In genomic region chr4:12679217-12679616, GRCh38 we compare ENCODE assay signal across 13 cellular contexts.
A peak's percentile ranks its signal among the peaks of the same experiment; 100 is the strongest.
DNase-seq lines count a peak whose midpoint lies in the region; ATAC-seq and TF ChIP-seq lines count a peak whose summit lies in the region.
"Had no signal": no experiment of that assay in that cellular context is flagged by ENCODE, and none has a peak within 500 bp of the region (broad histone marks: within the 10 kb centered on the region; RNA-seq: fewer than 3 reads in every experiment).

No MANE protein-coding gene starts in this region.

- peak; percentile 39 for TF ChIP-seq RAD21 in HCT116 (IDR thresholded peaks at IDR 0.05; ENCODE audit: low read depth)

- no peaks in the 10 kb centered on the region for H3K9me2 ChIP-seq in HCT116 (ENCODE audit: insufficient read depth)

- H3K79me2 ChIP-seq in HCT116 (ENCODE audit: insufficient read depth, low read length) = no peaks in the 10 kb centered on the region

- DNase-seq in ELR (ENCODE audit: low read depth) (peak; percentile 0), HCT116 (ENCODE audit: low read depth, low spot score) (peak; percentile 2), RWPE2 (ENCODE audit: low spot score) (no peak), kidney tubule cell (ENCODE audit: low spot score) (peak; percentile 3), NCI-H2107 treated with DMSO at 0.1 percent for 48 hours (lab: John Stamatoyannopoulos, UW; ENCODE audit: unreplicated experiment) (no peak)
- no peak for DNase-seq in activated CD8-positive, alpha-beta T cell treated with anti-CD3 and anti-CD28 coated beads for 36 hours
- no peak for DNase-seq in activated CD4-positive, alpha-beta T cell treated with anti-CD3 and anti-CD28 coated beads, Interleukin-2, amount 10 ng/mL, durations not matched to agents 7 days and 5 days
- DNase-seq: activated CD4-positive, alpha-beta T cell treated with anti-CD3 and anti-CD28 coated beads, Interleukin-2, amount 50 U/mL, for 1 hour; HCEC 1CT; stimulated activated naive CD4-positive, alpha-beta T cell treated with Interleukin-2 at 50 U/mL for 16 hours had no signal

- H3K36me3 Mint-ChIP-seq in activated CD8-positive, alpha-beta T cell treated with anti-CD3 and anti-CD28 coated beads for 36 hours (ENCODE audit: low read depth) = no peaks in the 10 kb centered on the region
- H3K36me3 Mint-ChIP-seq in activated CD4-positive, alpha-beta T cell treated with anti-CD3 and anti-CD28 coated beads, Interleukin-2, amount 10 ng/mL, durations not matched to agents 7 days and 5 days (ENCODE audit: low read depth) = no peaks in the 10 kb centered on the region
- no peaks in the 10 kb centered on the region for H3K36me3 Mint-ChIP-seq in activated T-helper 17 cell treated with anti-CD3 and anti-CD28 coated beads, Interleukin-2, amount 50 U/mL, for 72 hours (ENCODE audit: low read depth)
- H3K36me3 Mint-ChIP-seq: activated naive CD4-positive, alpha-beta T cell treated with anti-CD3 and anti-CD28 coated beads, Interleukin-2, amount 50 U/mL, for 24 hours had no signal

- peaks cover 11% of the 10 kb centered on the region for H3K9me3 Mint-ChIP-seq in activated CD8-positive, alpha-beta T cell treated with anti-CD3 and anti-CD28 coated beads for 36 hours
- peaks cover 7% of the 10 kb centered on the region for H3K9me3 Mint-ChIP-seq in activated CD4-positive, alpha-beta T cell treated with anti-CD3 and anti-CD28 coated beads, Interleukin-2, amount 10 ng/mL, durations not matched to agents 7 days and 5 days
- peaks cover 6% of the 10 kb centered on the region for H3K9me3 Mint-ChIP-seq in activated T-helper 17 cell treated with anti-CD3 and anti-CD28 coated beads, Interleukin-2, amount 50 U/mL, for 72 hours

- CTCF ChIA-PET in HCT116 (lab: Charles Lee) = no interaction called here
- CTCF ChIA-PET in activated CD8-positive, alpha-beta T cell treated with anti-CD3 and anti-CD28 coated beads for 36 hours (lab: Charles Lee) = no interaction called here
- CTCF ChIA-PET in activated CD4-positive, alpha-beta T cell treated with anti-CD3 and anti-CD28 coated beads, Interleukin-2, amount 10 ng/mL, durations not matched to agents 7 days and 5 days (lab: Charles Lee) = no interaction called here

- POLR2A ChIA-PET in HCT116 (lab: Charles Lee) = no interaction called here
- POLR2A ChIA-PET in activated CD8-positive, alpha-beta T cell treated with anti-CD3 and anti-CD28 coated beads for 36 hours (lab: Charles Lee) = no interaction called here
- POLR2A ChIA-PET in activated CD4-positive, alpha-beta T cell treated with anti-CD3 and anti-CD28 coated beads, Interleukin-2, amount 10 ng/mL, durations not matched to agents 7 days and 5 days (lab: Charles Lee) = no interaction called here

- no TSS peak for BruUV-seq in HCT116 (replicated peaks; lab: Mats Ljungman, UMichigan)

- intact Hi-C loops in HCT116 (cut with micrococcal nuclease) = no loop called here
- intact Hi-C loops in activated CD8-positive, alpha-beta T cell treated with anti-CD3 and anti-CD28 coated beads for 36 hours (cut with micrococcal nuclease) = no loop called here

- H3K27me3 Mint-ChIP-seq in activated CD8-positive, alpha-beta T cell treated with anti-CD3 and anti-CD28 coated beads for 36 hours = no peaks in the 10 kb centered on the region
- no peaks in the 10 kb centered on the region for H3K27me3 Mint-ChIP-seq in activated CD4-positive, alpha-beta T cell treated with anti-CD3 and anti-CD28 coated beads, Interleukin-2, amount 10 ng/mL, durations not matched to agents 7 days and 5 days
- peaks cover 7% of the 10 kb centered on the region for H3K27me3 Mint-ChIP-seq in activated T-helper 17 cell treated with anti-CD3 and anti-CD28 coated beads, Interleukin-2, amount 50 U/mL, for 72 hours

- H3K4me3 ChIP-seq in HCT116 (replicated peaks in 1 of 2; ENCODE audit: low read depth in 1 of 2, low read length in 2 of 2) = no peak overlapping the region
- no peak overlapping the region for H3K4me3 ChIP-seq in RWPE2 (ENCODE audit: severe bottlenecking)
- H3K4me3 ChIP-seq: SJSA1 had no signal

- no peak overlapping the region for H3K27ac Mint-ChIP-seq in activated CD8-positive, alpha-beta T cell treated with anti-CD3 and anti-CD28 coated beads for 36 hours
- no peak overlapping the region for H3K27ac Mint-ChIP-seq in activated CD4-positive, alpha-beta T cell treated with anti-CD3 and anti-CD28 coated beads, Interleukin-2, amount 10 ng/mL, durations not matched to agents 7 days and 5 days
- no peak overlapping the region for H3K27ac Mint-ChIP-seq in activated T-helper 17 cell treated with anti-CD3 and anti-CD28 coated beads, Interleukin-2, amount 50 U/mL, for 72 hours
- H3K27ac Mint-ChIP-seq: activated naive CD4-positive, alpha-beta T cell treated with anti-CD3 and anti-CD28 coated beads, Interleukin-2, amount 50 U/mL, for 24 hours had no signal

- TF ChIP-seq POLR2A in HCT116 (IDR thresholded peaks at IDR 0.05; ENCODE audit: borderline replicate concordance, extremely low read depth, insufficient read depth, insufficient read length) = no peak

- H4K20me1 ChIP-seq in HCT116 (ENCODE audit: insufficient read depth) = no peaks in the 10 kb centered on the region

- H3K4me3 Mint-ChIP-seq in activated CD8-positive, alpha-beta T cell treated with anti-CD3 and anti-CD28 coated beads for 36 hours = no peak overlapping the region
- H3K4me3 Mint-ChIP-seq in activated CD4-positive, alpha-beta T cell treated with anti-CD3 and anti-CD28 coated beads, Interleukin-2, amount 10 ng/mL, durations not matched to agents 7 days and 5 days = no peak overlapping the region
- H3K4me3 Mint-ChIP-seq in activated T-helper 17 cell treated with anti-CD3 and anti-CD28 coated beads, Interleukin-2, amount 50 U/mL, for 72 hours = no peak overlapping the region
- H3K4me3 Mint-ChIP-seq: activated naive CD4-positive, alpha-beta T cell treated with anti-CD3 and anti-CD28 coated beads, Interleukin-2, amount 50 U/mL, for 24 hours had no signal

- H3K4me1 Mint-ChIP-seq in activated CD8-positive, alpha-beta T cell treated with anti-CD3 and anti-CD28 coated beads for 36 hours (ENCODE audit: low read depth) = no peaks in the 10 kb centered on the region
- H3K4me1 Mint-ChIP-seq in activated CD4-positive, alpha-beta T cell treated with anti-CD3 and anti-CD28 coated beads, Interleukin-2, amount 10 ng/mL, durations not matched to agents 7 days and 5 days = no peaks in the 10 kb centered on the region
- no peaks in the 10 kb centered on the region for H3K4me1 Mint-ChIP-seq in activated T-helper 17 cell treated with anti-CD3 and anti-CD28 coated beads, Interleukin-2, amount 50 U/mL, for 72 hours
- H3K4me1 Mint-ChIP-seq: activated naive CD4-positive, alpha-beta T cell treated with anti-CD3 and anti-CD28 coated beads, Interleukin-2, amount 50 U/mL, for 24 hours had no signal

- H3K4me2 ChIP-seq in HCT116 (ENCODE audit: low read length) = no peak overlapping the region

- H3K27ac ChIP-seq in HCT116 (ENCODE audit: low read depth, low read length) = no peak overlapping the region
- H3K27ac ChIP-seq in RWPE2 (ENCODE audit: poor library complexity, severe bottlenecking) = no peak overlapping the region
- H3K27ac ChIP-seq: SJSA1 had no signal

- H3K4me1 ChIP-seq in HCT116 (ENCODE audit: control insufficient read depth in 1 of 2, insufficient read depth in 2 of 2, low read length in 2 of 2) (no peaks in the 10 kb centered on the region), RWPE2 (ENCODE audit: insufficient read depth, poor library complexity, severe bottlenecking) (no peaks in the 10 kb centered on the region)
- H3K4me1 ChIP-seq: SJSA1 had no signal

- H3K27me3 ChIP-seq in HCT116 (ENCODE audit: insufficient read depth, low read length) (no peaks in the 10 kb centered on the region), RWPE2 (ENCODE audit: insufficient read depth, poor library complexity, severe bottlenecking) (no peaks in the 10 kb centered on the region)

- peaks cover 0 to 5% of the 10 kb centered on the region in 2 experiments; a peak in 2 of 4 replicates for H3K9me3 ChIP-seq in HCT116 (ENCODE audit: control insufficient read depth in 1 of 2, insufficient read depth in 1 of 2, low read depth in 1 of 2, low read length in 2 of 2)
- no peaks in the 10 kb centered on the region for H3K9me3 ChIP-seq in RWPE2 (ENCODE audit: severe bottlenecking)

- H3K36me3 ChIP-seq in HCT116 (ENCODE audit: control insufficient read depth in 1 of 2, insufficient read depth in 2 of 2, low read length in 2 of 2) (no peaks in the 10 kb centered on the region), RWPE2 (ENCODE audit: low read depth) (no peaks in the 10 kb centered on the region)
- H3K36me3 ChIP-seq: SJSA1 had no signal

- peak; percentile 21 to 70 (median 65); a peak in 5 of 6 replicates for TF ChIP-seq CTCF in HCT116 (IDR thresholded peaks at IDR 0.05 in 2 of 3, conservative IDR thresholded peaks at IDR 0.05 in 1 of 3; ENCODE audit: borderline replicate concordance in 1 of 3, insufficient read depth in 1 of 3, low read depth in 2 of 3, low read length in 2 of 3)
- TF ChIP-seq CTCF in RWPE2 (IDR thresholded peaks at IDR 0.05; ENCODE audit: poor library complexity, severe bottlenecking) = peak; percentile 63
- no peak for TF ChIP-seq CTCF in activated CD8-positive, alpha-beta T cell treated with anti-CD3 and anti-CD28 coated beads for 36 hours (IDR thresholded peaks at IDR 0.05)

- RAD21 ChIA-PET in HCT116 (lab: Charles Lee; ENCODE audit: low non-redundant PET in 1 of 2, low total read pairs in 2 of 2, uncharacterized antibody in 2 of 2, unreplicated experiment in 2 of 2) = no interaction called here

- ATAC-seq in HCT116 (peak; percentile 87), RWPE2 (ENCODE audit: low read depth) (0 out of 3 replicates have a peak, but pooled peaks have one; percentile 49)
- ATAC-seq in activated CD8-positive, alpha-beta T cell treated with anti-CD3 and anti-CD28 coated beads for 36 hours = no peak
- ATAC-seq in activated T-helper 17 cell treated with anti-CD3 and anti-CD28 coated beads, Interleukin-2, amount 50 U/mL, for 72 hours (replicated peaks) = no peak

- no peak overlapping the region for H3K9ac ChIP-seq in HCT116 (ENCODE audit: low read length)

- H2AFZ ChIP-seq in HCT116 (ENCODE audit: low read depth, low read length, poor library complexity, severe bottlenecking) = no peak overlapping the region

TF ChIP-seq in HCT116, 20 proteins besides CTCF, POLR2A, EP300 and RAD21 (continues in another document):
- no peak for TF ChIP-seq CBX3 (IDR thresholded peaks at IDR 0.05; ENCODE audit: low read depth)

Comparison
In these comparisons a context has a peak if more than half of its experiments do, and no peak if none do; other contexts are left out.
1. DNase-seq: peak in ELR (single experiment), HCT116 (single experiment) and kidney tubule cell (single experiment); none in RWPE2 (single experiment), activated CD8-positive, alpha-beta T cell treated with anti-CD3 and anti-CD28 coated beads for 36 hours (single experiment), activated CD4-positive, alpha-beta T cell treated with anti-CD3 and anti-CD28 coated beads, Interleukin-2, amount 10 ng/mL, durations not matched to agents 7 days and 5 days (single experiment) and NCI-H2107 treated with DMSO at 0.1 percent for 48 hours (single experiment).
2. ATAC-seq: peak in HCT116 (single experiment) and RWPE2 (single experiment); none in activated CD8-positive, alpha-beta T cell treated with anti-CD3 and anti-CD28 coated beads for 36 hours (single experiment) and activated T-helper 17 cell treated with anti-CD3 and anti-CD28 coated beads, Interleukin-2, amount 50 U/mL, for 72 hours (single experiment).